Comparison of ENCODE assay signal across 30 cellular contexts in genomic region chr2:99836670-99837069, GRCh38.
DNase-seq lines count a peak whose midpoint lies in the region; ATAC-seq and TF ChIP-seq lines count a peak whose summit lies in the region.
"Had no signal": no experiment of that assay in that cellular context is flagged by ENCODE, and none has a peak within 500 bp of the region (broad histone marks: within the 10 kb centered on the region; RNA-seq: fewer than 3 reads in every experiment).

No MANE protein-coding gene starts in this region.

- no peak for TF ChIP-seq POLR2A in esophagus muscularis mucosa (IDR thresholded peaks at IDR 0.05; ENCODE audit: low read depth)

- H2AFZ ChIP-seq in Loucy (ENCODE audit: low read length): no peak overlapping the region
- H2AFZ ChIP-seq: hepatocyte had no signal

- H3K9me3 Mint-ChIP-seq in chondrocyte (ENCODE audit: low read depth) (no peaks in the 10 kb centered on the region), nephron (no peaks in the 10 kb centered on the region)
- H3K9me3 Mint-ChIP-seq: activated CD4-positive, alpha-beta T cell treated with anti-CD3 and anti-CD28 coated beads, Interleukin-2, amount 10 ng/mL, durations not matched to agents 24 days and 14 days; activated naive CD8-positive, alpha-beta T cell treated with anti-CD3 and anti-CD28 coated beads, Interleukin-2, amount 10 ng/mL, durations not matched to agents 7 days and 5 days; activated T-cell treated with anti-CD3 and anti-CD28 coated beads, Interleukin-2, amount 50 U/mL, for 24 hours; CD4-positive, CD25-positive, alpha-beta regulatory T cell; stimulated activated memory B cell treated with anti-CD40 and anti-IgM and Interleukin-4, amounts not matched to agents 10 μg/mL and 1 μg/mL and 100 μg/mL, for 72 hours had no signal

- intact Hi-C loops in esophagus muscularis mucosa (cut with DNase I): no loop called here

- no peak for TF ChIP-seq CTCF in Loucy (conservative IDR thresholded peaks at IDR 0.05; ENCODE audit: low read length)
- TF ChIP-seq CTCF in chondrocyte (IDR thresholded peaks at IDR 0.05): no peak
- TF ChIP-seq CTCF in nephron (IDR thresholded peaks at IDR 0.05; ENCODE audit: unreplicated experiment in 3 of 3): no peak
- no peak for TF ChIP-seq CTCF in esophagus muscularis mucosa (IDR thresholded peaks at IDR 0.05)

- no peak overlapping the region for H3K4me3 Mint-ChIP-seq in chondrocyte (ENCODE audit: unreplicated experiment)
- peak overlapping the region in 1 of 3 experiments; percentile 10 for H3K4me3 Mint-ChIP-seq in nephron
- H3K4me3 Mint-ChIP-seq: activated CD4-positive, alpha-beta T cell treated with anti-CD3 and anti-CD28 coated beads, Interleukin-2, amount 10 ng/mL, durations not matched to agents 24 days and 14 days; activated T-cell treated with anti-CD3 and anti-CD28 coated beads, Interleukin-2, amount 50 U/mL, for 24 hours; CD4-positive, CD25-positive, alpha-beta regulatory T cell; stimulated activated memory B cell treated with anti-CD40 and anti-IgM and Interleukin-4, amounts not matched to agents 10 μg/mL and 1 μg/mL and 100 μg/mL, for 72 hours had no signal

- no peaks in the 10 kb centered on the region for H3K27me3 ChIP-seq in Loucy (ENCODE audit: insufficient read depth, low read length, poor library complexity, severe bottlenecking)
- no peaks in the 10 kb centered on the region for H3K27me3 ChIP-seq in esophagus muscularis mucosa
- H3K27me3 ChIP-seq: hepatocyte, neutrophil, suprapubic skin had no signal

- no peaks in the 10 kb centered on the region for H3F3A ChIP-seq in Loucy (ENCODE audit: low read depth)

- H3K36me3 Mint-ChIP-seq in chondrocyte (ENCODE audit: low read depth) (peaks cover 26% of the 10 kb centered on the region), nephron (ENCODE audit: low read depth) (peaks cover 47% of the 10 kb centered on the region)
- H3K36me3 Mint-ChIP-seq: activated naive CD8-positive, alpha-beta T cell treated with anti-CD3 and anti-CD28 coated beads, Interleukin-2, amount 10 ng/mL, durations not matched to agents 7 days and 5 days had no signal

- no peaks in the 10 kb centered on the region for H4K20me1 ChIP-seq in Loucy (ENCODE audit: insufficient read depth, low read length, poor library complexity, severe bottlenecking)

- H3K36me3 ChIP-seq in Loucy (ENCODE audit: insufficient read depth, low read length) (no peaks in the 10 kb centered on the region), esophagus muscularis mucosa (peaks cover 0 to 5% (median 0%) of the 10 kb centered on the region in 4 donors)
- H3K36me3 ChIP-seq: neutrophil, suprapubic skin, WERI-Rb-1 had no signal

- peak; percentile 48 for DNase-seq in EH (ENCODE audit: low read depth)
- DNase-seq in chondrocyte (ENCODE audit: low spot score): no peak
- no peak for DNase-seq in esophagus muscularis mucosa (ENCODE audit: extremely low spot score)
- DNase-seq: activated CD4-positive, alpha-beta T cell treated with anti-CD3 and anti-CD28 coated beads, Interleukin-2, amount 10 ng/mL, durations not matched to agents 24 days and 14 days; activated gamma-delta T cell; activated naive CD8-positive, alpha-beta T cell treated with anti-CD3 and anti-CD28 coated beads, Interleukin-2, amount 10 ng/mL, durations not matched to agents 7 days and 5 days; activated T-cell treated with anti-CD3 and anti-CD28 coated beads, Interleukin-2, amount 50 U/mL, for 24 hours; CD4-positive, CD25-positive, alpha-beta regulatory T cell; cerebellar nuclear complex; left colon; NCI-H1417 treated with DMSO at 0.1 percent for 48 hours; NCI-H526 treated with DMSO at 0.1 percent for 48 hours; SHP77 treated with DMSO at 0.1 percent for 48 hours; stimulated activated CD4-positive, alpha-beta T cell treated with anti-CD3 and anti-CD28 coated beads, Interleukin-12 subunit alpha, Interleukin-12 subunit beta, amount 100 ng/mL, for 4 hours; stimulated activated CD4-positive, alpha-beta T cell treated with anti-CD3 and anti-CD28 coated beads, Interleukin-4, amount 100 ng/mL, for 24 hours; T1000; WERI-Rb-1 had no signal

- H3K4me1 ChIP-seq in Loucy (ENCODE audit: insufficient read depth, low read length, poor library complexity, severe bottlenecking) (peaks cover 60% of the 10 kb centered on the region), esophagus muscularis mucosa (no peaks in the 10 kb centered on the region)
- H3K4me1 ChIP-seq: suprapubic skin had no signal

- H3K27ac ChIP-seq in esophagus muscularis mucosa (replicated peaks in 1 of 4): no peak overlapping the region
- H3K27ac ChIP-seq: hepatocyte, neutrophil, suprapubic skin, WERI-Rb-1 had no signal

- H3K9me3 ChIP-seq in Loucy (ENCODE audit: insufficient read depth, low read depth, low read length): no peaks in the 10 kb centered on the region
- no peaks in the 10 kb centered on the region for H3K9me3 ChIP-seq in esophagus muscularis mucosa
- H3K9me3 ChIP-seq: neutrophil, suprapubic skin had no signal

- H3K9me2 ChIP-seq in Loucy (replicated peaks; ENCODE audit: low read depth, low read length): no peaks in the 10 kb centered on the region

- no peak for TF ChIP-seq EP300 in esophagus muscularis mucosa (IDR thresholded peaks at IDR 0.05)

- 75% methylated on average over 4 of the region's 4 CpGs for WGBS in esophagus muscularis mucosa

- no peak overlapping the region for H3K9ac ChIP-seq in Loucy (ENCODE audit: low read depth, low read length, poor library complexity, severe bottlenecking)

- peak overlapping the region; percentile 62 for H3K4me2 ChIP-seq in Loucy (ENCODE audit: low read depth, low read length, poor library complexity, severe bottlenecking)
- H3K4me2 ChIP-seq: hepatocyte had no signal

- H3K4me3 ChIP-seq in Loucy (ENCODE audit: low read length, poor library complexity, severe bottlenecking) (peak overlapping the region; percentile 18), esophagus muscularis mucosa (no peak overlapping the region)
- H3K4me3 ChIP-seq: hepatocyte, K562, suprapubic skin had no signal

- no peaks in the 10 kb centered on the region for H3K27me3 Mint-ChIP-seq in chondrocyte (ENCODE audit: low read depth)
- H3K27me3 Mint-ChIP-seq in nephron (ENCODE audit: low read depth): peaks cover 3% of the 10 kb centered on the region
- H3K27me3 Mint-ChIP-seq: activated T-cell treated with anti-CD3 and anti-CD28 coated beads, Interleukin-2, amount 50 U/mL, for 24 hours; progenitor cell of endocrine pancreas; stimulated activated memory B cell treated with anti-CD40 and anti-IgM and Interleukin-4, amounts not matched to agents 10 μg/mL and 1 μg/mL and 100 μg/mL, for 72 hours had no signal

- H3K27ac Mint-ChIP-seq in chondrocyte (ENCODE audit: unreplicated experiment) (peak overlapping the region; percentile 84), nephron (peak overlapping the region; percentile 92 to 94 (median 94))
- H3K27ac Mint-ChIP-seq: activated CD4-positive, alpha-beta T cell treated with anti-CD3 and anti-CD28 coated beads, Interleukin-2, amount 10 ng/mL, durations not matched to agents 24 days and 14 days; activated naive CD8-positive, alpha-beta T cell treated with anti-CD3 and anti-CD28 coated beads, Interleukin-2, amount 10 ng/mL, durations not matched to agents 7 days and 5 days; activated T-cell treated with anti-CD3 and anti-CD28 coated beads, Interleukin-2, amount 50 U/mL, for 24 hours; progenitor cell of endocrine pancreas; stimulated activated memory B cell treated with anti-CD40 and anti-IgM and Interleukin-4, amounts not matched to agents 10 μg/mL and 1 μg/mL and 100 μg/mL, for 72 hours had no signal

- no peak for ATAC-seq in GM21367 (IDR thresholded peaks at IDR 0.05; ENCODE audit: unreplicated experiment)
- no peak for ATAC-seq in GM18868 (IDR thresholded peaks at IDR 0.05; ENCODE audit: unreplicated experiment)
- ATAC-seq in HG02678 (IDR thresholded peaks at IDR 0.05; ENCODE audit: unreplicated experiment): no peak
- ATAC-seq: K562; left colon; Panc1; sciatic nerve; stimulated activated memory B cell treated with anti-CD40 and anti-IgM and Interleukin-4, amounts not matched to agents 10 μg/mL and 1 μg/mL and 100 μg/mL, for 72 hours had no signal

- H3K4me1 Mint-ChIP-seq in chondrocyte (ENCODE audit: low read depth): peaks cover 55% of the 10 kb centered on the region
- H3K4me1 Mint-ChIP-seq in nephron: peaks cover 49% of the 10 kb centered on the region
- H3K4me1 Mint-ChIP-seq: CD4-positive, CD25-positive, alpha-beta regulatory T cell; stimulated activated memory B cell treated with anti-CD40 and anti-IgM and Interleukin-4, amounts not matched to agents 10 μg/mL and 1 μg/mL and 100 μg/mL, for 72 hours had no signal

- no peaks in the 10 kb centered on the region for H3K79me2 ChIP-seq in Loucy (ENCODE audit: insufficient read depth, low read length)
- H3K79me2 ChIP-seq: hepatocyte had no signal
